ENCODE assay signal across 10 cellular contexts in the genomic region with DNA sequence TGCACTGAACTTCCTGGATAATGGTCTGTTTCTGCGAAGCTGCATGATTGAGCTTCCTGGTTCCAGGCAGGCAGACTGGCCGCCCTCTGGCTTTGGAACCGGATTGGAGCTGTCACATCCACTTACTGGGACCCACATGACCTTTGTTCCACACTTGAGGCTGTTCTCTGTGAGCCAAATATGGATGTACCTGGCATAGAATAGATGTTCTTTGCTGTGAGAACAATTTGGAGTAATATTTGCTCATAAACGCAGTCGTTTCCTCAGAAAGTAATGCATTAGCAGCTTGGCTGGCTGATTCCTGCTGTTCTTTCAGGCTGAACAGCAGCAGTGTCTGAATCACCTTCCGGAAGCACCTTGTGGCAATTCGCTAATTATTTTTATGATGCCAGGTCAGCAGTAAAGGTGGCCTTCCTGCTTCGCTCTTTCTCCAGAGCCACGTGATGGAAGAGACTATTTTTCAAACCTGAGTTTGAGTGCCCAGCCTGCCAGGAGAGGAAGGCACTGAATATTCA.
DNase-seq lines count a peak whose midpoint lies in the region; ATAC-seq and TF ChIP-seq lines count a peak whose summit lies in the region.
"Had no signal": no experiment of that assay in that cellular context is flagged by ENCODE, and none has a peak within 500 bp of the region (broad histone marks: within the 10 kb centered on the region; RNA-seq: fewer than 3 reads in every experiment).

No MANE protein-coding gene starts in this region.

- H3K9me3 ChIP-seq in gastroesophageal sphincter, result no peaks in the 10 kb centered on the region
- H3K9me3 ChIP-seq in neural cell (ENCODE audit: low read length), result no peaks in the 10 kb centered on the region
- H3K9me3 ChIP-seq in T-helper 17 cell (ENCODE audit: control insufficient read depth, low read length, poor library complexity, severe bottlenecking), result no peaks in the 10 kb centered on the region

- ATAC-seq in gastroesophageal sphincter (peak; percentile 70), T-helper 17 cell (no peak), HG03139 (IDR thresholded peaks at IDR 0.05; ENCODE audit: unreplicated experiment) (no peak)
- ATAC-seq: activated CD8-positive, alpha-beta memory T cell treated with anti-CD3 and anti-CD28 coated beads, Interleukin-2, amount 10 ng/mL, durations not matched to agents 7 days and 5 days had no signal

- 55 to 75% methylated on average over 6 to 9 of the region's 9 CpGs for WGBS in gastroesophageal sphincter (ENCODE audit: low coverage in 1 of 2), 2 donors

- H3F3A ChIP-seq in neural cell (ENCODE audit: insufficient read depth, low read length, poor library complexity, severe bottlenecking), result no peaks in the 10 kb centered on the region

- H3K27me3 ChIP-seq in gastroesophageal sphincter (no peaks in the 10 kb centered on the region), neural cell (ENCODE audit: insufficient read depth, low read depth, low read length) (no peaks in the 10 kb centered on the region)

- no peak overlapping the region for H3K27ac ChIP-seq in gastroesophageal sphincter
- H3K27ac ChIP-seq in neural cell (ENCODE audit: low read length), result peak overlapping the region; percentile 44

- H3K9me2 ChIP-seq in neural cell (ENCODE audit: insufficient read depth, low read length), result no peaks in the 10 kb centered on the region

- no peak overlapping the region for H3K4me2 ChIP-seq in neural cell (ENCODE audit: low read length)

- no peak overlapping the region for H3K27ac Mint-ChIP-seq in T-helper 17 cell
- H3K27ac Mint-ChIP-seq: activated CD8-positive, alpha-beta memory T cell treated with anti-CD3 and anti-CD28 coated beads, Interleukin-2, amount 10 ng/mL, durations not matched to agents 7 days and 5 days had no signal

- H3K4me3 Mint-ChIP-seq in T-helper 17 cell, result no peak overlapping the region
- H3K4me3 Mint-ChIP-seq: activated CD8-positive, alpha-beta memory T cell treated with anti-CD3 and anti-CD28 coated beads, Interleukin-2, amount 10 ng/mL, durations not matched to agents 7 days and 5 days had no signal

- no peak overlapping the region for H3K4me3 ChIP-seq in gastroesophageal sphincter
- no peak overlapping the region for H3K4me3 ChIP-seq in neural cell (ENCODE audit: low read length)

- DNase-seq in EH (ENCODE audit: low read depth) (peak; percentile 19), NCI-H774 (lab: John Stamatoyannopoulos, UW) (peak; percentile 7), mesenteric fat pad (ENCODE audit: low spot score) (no peak), T-helper 17 cell (no peak)
- DNase-seq in activated CD8-positive, alpha-beta memory T cell treated with anti-CD3 and anti-CD28 coated beads, Interleukin-2, amount 50 U/mL, for 4 hours, result no peak
- DNase-seq: activated CD8-positive, alpha-beta memory T cell treated with anti-CD3 and anti-CD28 coated beads, Interleukin-2, amount 10 ng/mL, durations not matched to agents 7 days and 5 days; NCI-H524 treated with DMSO at 0.1 percent for 48 hours had no signal

- H3K4me1 Mint-ChIP-seq in T-helper 17 cell, result no peaks in the 10 kb centered on the region
- H3K4me1 Mint-ChIP-seq: activated CD8-positive, alpha-beta memory T cell treated with anti-CD3 and anti-CD28 coated beads, Interleukin-2, amount 10 ng/mL, durations not matched to agents 7 days and 5 days had no signal

- TF ChIP-seq EP300 in gastroesophageal sphincter (IDR thresholded peaks at IDR 0.05) (no peak), neural cell (conservative IDR thresholded peaks at IDR 0.05; ENCODE audit: poor library complexity, severe bottlenecking) (no peak)

- H4K20me1 ChIP-seq in neural cell (ENCODE audit: insufficient read depth), result no peaks in the 10 kb centered on the region

- H3K4me1 ChIP-seq in gastroesophageal sphincter, result no peaks in the 10 kb centered on the region

- H3K27me3 Mint-ChIP-seq in T-helper 17 cell, result peaks cover 34% of the 10 kb centered on the region
- H3K27me3 Mint-ChIP-seq: activated CD8-positive, alpha-beta memory T cell treated with anti-CD3 and anti-CD28 coated beads, Interleukin-2, amount 10 ng/mL, durations not matched to agents 7 days and 5 days had no signal

- H3K36me3 ChIP-seq in gastroesophageal sphincter (no peaks in the 10 kb centered on the region), neural cell (ENCODE audit: insufficient read depth, low read length) (no peaks in the 10 kb centered on the region)

- TF ChIP-seq CTCF in gastroesophageal sphincter (IDR thresholded peaks at IDR 0.05), result no peak
- no peak for TF ChIP-seq CTCF in neural cell (IDR thresholded peaks at IDR 0.05; ENCODE audit: poor library complexity, severe bottlenecking)

- H3K36me3 Mint-ChIP-seq in T-helper 17 cell (ENCODE audit: low read depth), result no peaks in the 10 kb centered on the region
- H3K36me3 Mint-ChIP-seq: activated CD8-positive, alpha-beta memory T cell treated with anti-CD3 and anti-CD28 coated beads, Interleukin-2, amount 10 ng/mL, durations not matched to agents 7 days and 5 days had no signal

- no peak for TF ChIP-seq POLR2A in gastroesophageal sphincter (IDR thresholded peaks at IDR 0.05)

- H3K79me2 ChIP-seq in neural cell (replicated peaks; ENCODE audit: insufficient read depth, low read length), result no peaks in the 10 kb centered on the region

- TF ChIP-seq RAD21 in neural cell (conservative IDR thresholded peaks at IDR 0.05), result no peak

- peak overlapping the region; percentile 18 for H3K9ac ChIP-seq in neural cell (ENCODE audit: low read length)

- H2AFZ ChIP-seq in neural cell (ENCODE audit: low read depth, low read length), result no peak overlapping the region

TF ChIP-seq in neural cell, 6 proteins besides CTCF, POLR2A, EP300 and RAD21:
- no peak for TF ChIP-seq TAF1 (IDR thresholded peaks at IDR 0.05; ENCODE audit: low read depth)
- peak; percentile 9 for TF ChIP-seq POLR2AphosphoS5 (IDR thresholded peaks at IDR 0.05)
- no peak for TF ChIP-seq EZH2 (IDR thresholded peaks at IDR 0.05; ENCODE audit: borderline replicate concordance, insufficient read depth, low read length, poor library complexity, severe bottlenecking)
- TF ChIP-seq, protein P1, sequence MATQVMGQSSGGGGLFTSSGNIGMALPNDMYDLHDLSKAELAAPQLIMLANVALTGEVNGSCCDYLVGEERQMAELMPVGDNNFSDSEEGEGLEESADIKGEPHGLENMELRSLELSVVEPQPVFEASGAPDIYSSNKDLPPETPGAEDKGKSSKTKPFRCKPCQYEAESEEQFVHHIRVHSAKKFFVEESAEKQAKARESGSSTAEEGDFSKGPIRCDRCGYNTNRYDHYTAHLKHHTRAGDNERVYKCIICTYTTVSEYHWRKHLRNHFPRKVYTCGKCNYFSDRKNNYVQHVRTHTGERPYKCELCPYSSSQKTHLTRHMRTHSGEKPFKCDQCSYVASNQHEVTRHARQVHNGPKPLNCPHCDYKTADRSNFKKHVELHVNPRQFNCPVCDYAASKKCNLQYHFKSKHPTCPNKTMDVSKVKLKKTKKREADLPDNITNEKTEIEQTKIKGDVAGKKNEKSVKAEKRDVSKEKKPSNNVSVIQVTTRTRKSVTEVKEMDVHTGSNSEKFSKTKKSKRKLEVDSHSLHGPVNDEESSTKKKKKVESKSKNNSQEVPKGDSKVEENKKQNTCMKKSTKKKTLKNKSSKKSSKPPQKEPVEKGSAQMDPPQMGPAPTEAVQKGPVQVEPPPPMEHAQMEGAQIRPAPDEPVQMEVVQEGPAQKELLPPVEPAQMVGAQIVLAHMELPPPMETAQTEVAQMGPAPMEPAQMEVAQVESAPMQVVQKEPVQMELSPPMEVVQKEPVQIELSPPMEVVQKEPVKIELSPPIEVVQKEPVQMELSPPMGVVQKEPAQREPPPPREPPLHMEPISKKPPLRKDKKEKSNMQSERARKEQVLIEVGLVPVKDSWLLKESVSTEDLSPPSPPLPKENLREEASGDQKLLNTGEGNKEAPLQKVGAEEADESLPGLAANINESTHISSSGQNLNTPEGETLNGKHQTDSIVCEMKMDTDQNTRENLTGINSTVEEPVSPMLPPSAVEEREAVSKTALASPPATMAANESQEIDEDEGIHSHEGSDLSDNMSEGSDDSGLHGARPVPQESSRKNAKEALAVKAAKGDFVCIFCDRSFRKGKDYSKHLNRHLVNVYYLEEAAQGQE (IDR thresholded peaks at IDR 0.05; ENCODE audit: borderline replicate concordance), result no peak
- no peak for TF ChIP-seq SMC3 (conservative IDR thresholded peaks at IDR 0.05; ENCODE audit: poor library complexity)
- TF ChIP-seq MXI1 (conservative IDR thresholded peaks at IDR 0.05; ENCODE audit: poor library complexity, severe bottlenecking), result no peak

Comparison
In these comparisons a context has a peak if more than half of its experiments do, and no peak if none do; other contexts are left out.
1. DNase-seq: peak in EH (single experiment) and NCI-H774 (single experiment); none in mesenteric fat pad (single experiment), T-helper 17 cell (0 of 3) and activated CD8-positive, alpha-beta memory T cell treated with anti-CD3 and anti-CD28 coated beads, Interleukin-2, amount 50 U/mL, for 4 hours (single experiment).